Comparison of ENCODE assay signal across 8 cellular contexts in the genomic region with DNA sequence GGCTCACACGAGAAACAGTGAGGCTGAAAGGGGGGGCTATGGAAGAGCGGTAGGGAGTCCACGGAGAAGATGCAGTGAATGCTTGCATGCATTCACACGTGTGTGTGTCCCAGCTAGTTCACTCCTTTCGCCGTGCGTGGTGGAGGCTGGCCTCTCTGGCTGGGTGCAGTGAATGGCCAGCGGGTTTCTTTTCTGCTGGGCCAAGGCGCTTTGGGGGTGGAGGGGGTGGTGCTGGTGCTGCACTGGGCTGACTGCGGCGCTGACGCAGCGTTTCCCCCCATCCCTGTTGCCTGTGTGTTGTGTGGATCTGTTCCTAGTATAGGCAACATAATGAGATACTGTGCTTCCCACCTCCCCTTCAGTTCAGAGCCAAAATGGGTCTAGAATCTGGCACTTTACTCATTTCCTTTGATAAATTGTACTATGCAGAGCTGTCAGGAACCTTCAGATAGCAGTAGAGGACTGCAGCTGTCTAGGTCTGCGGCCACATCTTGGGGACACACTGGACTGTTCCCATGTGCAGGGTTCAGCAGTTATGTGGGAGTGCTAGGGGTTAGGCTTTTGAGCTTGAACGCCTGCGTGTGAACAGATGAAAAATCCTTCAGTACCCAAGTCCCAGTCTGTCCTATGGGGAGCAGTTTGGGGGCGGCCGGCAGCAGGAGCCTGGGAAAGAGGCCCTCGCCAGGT. TPM values are rescaled to one million over a fixed set of nuclear protein-coding genes. Genes with fewer than 3 reads are reported as not detected.
A peak's percentile ranks its signal among the peaks of the same experiment; 100 is the strongest.
DNase-seq lines count a peak whose midpoint lies in the region; ATAC-seq, FAIRE-seq and TF ChIP-seq lines count a peak whose summit lies in the region.
"Not testable (repeated sequence)": the region's sequence is repeated elsewhere in the genome, so short reads cannot be mapped to it uniquely, and the experiment has no call there.

No MANE protein-coding gene starts in this region.

- H4K20me1 ChIP-seq in HepG2 (ENCODE audit: insufficient read depth, low read length) = not testable (repeated sequence)

- not testable (repeated sequence) for H3K4me2 ChIP-seq in HepG2 (ENCODE audit: low read depth, low read length)

- in situ Hi-C loops in HepG2 (cut with HindIII; ENCODE audit: extremely low pct_ligation_motif_present, low pct_unique_long_range_greater_than_20kb) = not testable (repeated sequence)

- peaks cover 67% of the 10 kb centered on the region for H3K36me3 Mint-ChIP-seq in CD4-positive, alpha-beta T cell (ENCODE audit: low read depth)
- H3K36me3 Mint-ChIP-seq in activated CD4-positive, alpha-beta T cell treated with anti-CD3 and anti-CD28 coated beads for 36 hours (ENCODE audit: low read depth) = peaks cover 47% of the 10 kb centered on the region
- not testable (repeated sequence) for H3K36me3 Mint-ChIP-seq in activated naive CD8-positive, alpha-beta T cell

- H3K4me1 ChIP-seq in cardiac muscle cell (ENCODE audit: low read depth) = peaks cover 29% of the 10 kb centered on the region
- H3K4me1 ChIP-seq in HepG2 (ENCODE audit: insufficient read depth, low read length) = not testable (repeated sequence)

- H3K27ac Mint-ChIP-seq in CD4-positive, alpha-beta T cell = peak overlapping the region; percentile 65
- H3K27ac Mint-ChIP-seq in activated CD4-positive, alpha-beta T cell treated with anti-CD3 and anti-CD28 coated beads for 36 hours = not testable (repeated sequence)
- H3K27ac Mint-ChIP-seq in activated naive CD8-positive, alpha-beta T cell = peak overlapping the region; percentile 28

- CTCF ChIA-PET in CD4-positive, alpha-beta T cell (lab: Charles Lee); HepG2 (lab: Yijun Ruan, JAX; ENCODE audit: low intra/inter-chr PET ratio, low total read pairs): not testable (repeated sequence)
- CTCF ChIA-PET in activated CD4-positive, alpha-beta T cell treated with anti-CD3 and anti-CD28 coated beads for 36 hours (lab: Charles Lee) = interaction anchor here (1.5 to 1.9 kb wide), 2 partner anchors 10 to 13 kb away, joined by 5 to 6 read pairs; no protein-coding TSS in a partner anchor

- intact Hi-C loops in CD4-positive, alpha-beta T cell (cut with DNase I, micrococcal nuclease); activated CD4-positive, alpha-beta T cell treated with anti-CD3 and anti-CD28 coated beads for 36 hours (cut with DNase I, micrococcal nuclease); HepG2 (cut with micrococcal nuclease; ENCODE audit: unreplicated experiment): not testable (repeated sequence)

- H3K9me3 ChIP-seq in CD4-positive, alpha-beta T cell (ENCODE audit: control insufficient read depth, low read length); cardiac muscle cell (ENCODE audit: low read depth); HepG2 (ENCODE audit: low read length): not testable (repeated sequence)

- not testable (repeated sequence) for FAIRE-seq in HepG2 (lab: Jason Lieb, UNC)

- POLR2A ChIA-PET in CD4-positive, alpha-beta T cell (lab: Charles Lee); activated CD4-positive, alpha-beta T cell treated with anti-CD3 and anti-CD28 coated beads for 36 hours (lab: Charles Lee); HepG2 (lab: Yijun Ruan, JAX): not testable (repeated sequence)

- H2AFZ ChIP-seq in HepG2 (ENCODE audit: low read length) = not testable (repeated sequence)

- H3K27me3 Mint-ChIP-seq in CD4-positive, alpha-beta T cell; activated CD4-positive, alpha-beta T cell treated with anti-CD3 and anti-CD28 coated beads for 36 hours; activated naive CD8-positive, alpha-beta T cell: not testable (repeated sequence)

- not testable (repeated sequence) for H3K79me2 ChIP-seq in HepG2 (ENCODE audit: insufficient read depth, low read length)

- ATAC-seq in CD4-positive, alpha-beta T cell (ENCODE audit: poor library complexity) = peak; percentile 13
- peak; percentile 16 for ATAC-seq in activated CD4-positive, alpha-beta T cell treated with anti-CD3 and anti-CD28 coated beads for 36 hours
- ATAC-seq in HepG2 = not testable (repeated sequence)

- not testable (repeated sequence) for H3K4me3 Mint-ChIP-seq in CD4-positive, alpha-beta T cell; activated CD4-positive, alpha-beta T cell treated with anti-CD3 and anti-CD28 coated beads for 36 hours; activated naive CD8-positive, alpha-beta T cell

- not testable (repeated sequence) for DNase-seq in CD4-positive, alpha-beta T cell; activated CD4-positive, alpha-beta T cell treated with anti-CD3 and anti-CD28 coated beads for 36 hours; cardiac muscle cell (ENCODE audit: low read depth in 1 of 2, low spot score in 1 of 2); HepG2 (ENCODE audit: low spot score)
- peak in 29 of 61 donors; percentile 12 to 66 (median 29) for DNase-seq in caudate nucleus (lab: John Stamatoyannopoulos, UW)
- peak in 34 of 56 donors; percentile 4 to 64 (median 30) for DNase-seq in nucleus accumbens (lab: John Stamatoyannopoulos, UW)

- not testable (repeated sequence) for TF ChIP-seq RAD21 in HepG2 (CRISPR knock-in tag; IDR thresholded peaks at IDR 0.05)

- H3K27me3 ChIP-seq in CD4-positive, alpha-beta T cell (ENCODE audit: control insufficient read depth, insufficient read depth, low read length); cardiac muscle cell; HepG2 (ENCODE audit: control insufficient read depth in 1 of 2, insufficient read depth in 2 of 2, low read length in 2 of 2): not testable (repeated sequence)

- WGBS in HepG2 (ENCODE audit: low lambda C conversion rate) = 95% methylated on average over 14 of the region's 19 CpGs

- H3K27ac ChIP-seq in CD4-positive, alpha-beta T cell (ENCODE audit: low read depth, low read length); HepG2 (ENCODE audit: extremely low read length, insufficient read depth, low read length): not testable (repeated sequence)
- H3K27ac ChIP-seq in caudate nucleus (ENCODE audit: low read depth, low read length) (peak overlapping the region; percentile 73), cardiac muscle cell (peak overlapping the region; percentile 80), temporal lobe (ENCODE audit: low read depth, low read length) (peak overlapping the region; percentile 68)

- TF ChIP-seq POLR2A in HepG2 (IDR thresholded peaks at IDR 0.05; ENCODE audit: insufficient read depth in 1 of 2, low read depth in 2 of 2, low read length in 2 of 2) = not testable (repeated sequence)

- not testable (repeated sequence) for H3K9ac ChIP-seq in HepG2 (ENCODE audit: insufficient read depth, low read depth, low read length)

- H3K4me1 Mint-ChIP-seq in CD4-positive, alpha-beta T cell (ENCODE audit: low read depth); activated CD4-positive, alpha-beta T cell treated with anti-CD3 and anti-CD28 coated beads for 36 hours: not testable (repeated sequence)
- H3K4me1 Mint-ChIP-seq in activated naive CD8-positive, alpha-beta T cell (ENCODE audit: low read depth) = peaks cover 18% of the 10 kb centered on the region

- TF ChIP-seq EP300 in HepG2 (IDR thresholded peaks at IDR 0.05; ENCODE audit: low read depth in 2 of 2, low read length in 2 of 2); HepG2 (CRISPR knock-in tag; IDR thresholded peaks at IDR 0.05; ENCODE audit: borderline replicate concordance): not testable (repeated sequence)

- not testable (repeated sequence) for H3K4me3 ChIP-seq in cardiac muscle cell; HepG2 (replicated peaks in 1 of 3; ENCODE audit: insufficient read depth in 1 of 3, low read depth in 2 of 3, low read length in 3 of 3)

- H3K36me3 ChIP-seq in cardiac muscle cell (peaks cover 38% of the 10 kb centered on the region), HepG2 (replicated peaks in 1 of 2; ENCODE audit: control insufficient read depth in 1 of 2, insufficient read depth in 2 of 2, low read length in 2 of 2) (peaks cover 22 to 45% of the 10 kb centered on the region in 2 experiments; a peak in 4 of 5 replicates)

- TF ChIP-seq CTCF in CD4-positive, alpha-beta T cell (IDR thresholded peaks at IDR 0.05); cardiac muscle cell (IDR thresholded peaks at IDR 0.05; ENCODE audit: low read depth, low read length); HepG2 (CRISPR knock-in tag; IDR thresholded peaks at IDR 0.05): not testable (repeated sequence)

- H3K9me3 Mint-ChIP-seq in CD4-positive, alpha-beta T cell; activated CD4-positive, alpha-beta T cell treated with anti-CD3 and anti-CD28 coated beads for 36 hours (ENCODE audit: low read depth); activated naive CD8-positive, alpha-beta T cell (ENCODE audit: low read depth): not testable (repeated sequence)

- TSS peak; percentile 48 for BruUV-seq in HepG2 (replicated peaks; lab: Mats Ljungman, UMichigan)

RNA-seq across cellular contexts. Expression of a gene that starts 13.7 kb away (rescaled TPM):
- 1 to 10 TPM; 1.7 to 2.4 TPM for total RNA-seq in CD4-positive, alpha-beta T cell
- total RNA-seq in activated CD4-positive, alpha-beta T cell treated with anti-CD3 and anti-CD28 coated beads for 36 hours = 1 to 10 TPM; 1.7 to 2.4 TPM
- total RNA-seq in cardiac muscle cell (0.63 and 1.1 TPM in 2 replicates), HepG2 (2016; rRNA removed; fragmentation: Illumina TruSeq; extraction: Trizol) (0.83 and 1.00 TPM in 2 replicates), temporal lobe (0.98 TPM)
- polyA plus RNA-seq in cardiac muscle cell (0.86 and 0.94 TPM in 2 replicates), HepG2 (2011; rRNA removed) (0.75 and 0.95 TPM in 2 replicates)
- 0.18 and 0.20 TPM in 2 replicates for total RNA-seq in HepG2 (2016; cell fraction: cytosol; rRNA removed; fragmentation: Illumina TruSeq; extraction: Trizol; ENCODE audit: low read depth)
- total RNA-seq in HepG2 (2016; cell fraction: insoluble cytoplasmic fraction; rRNA removed; fragmentation: Illumina TruSeq; extraction: Trizol) = 0.93 and 0.97 TPM in 2 replicates
- 0.31 and 0.43 TPM in 2 replicates for total RNA-seq in HepG2 (2016; cell fraction: membrane; rRNA removed; fragmentation: Illumina TruSeq; extraction: Trizol)
- total RNA-seq in HepG2 (2016; cell fraction: nucleus; rRNA removed; fragmentation: Illumina TruSeq; extraction: Trizol) = 0.44 and 0.78 TPM in 2 replicates
- polyA plus RNA-seq in HepG2 (2011; cell fraction: cytosol; rRNA removed) = 0.67 and 0.77 TPM in 2 replicates
- 0.90 and 1.1 TPM in 2 replicates for polyA plus RNA-seq in HepG2 (2011; cell fraction: nucleus; rRNA removed)
- polyA plus RNA-seq in HepG2 (2012) = 0.32 and 0.43 TPM in 2 replicates
- polyA plus RNA-seq in HepG2 (2016; cell fraction: cytosol; fragmentation: Illumina TruSeq; extraction: Trizol; ENCODE audit: low read depth) = 0.17 and 0.32 TPM in 2 replicates
- 0.59 and 1.4 TPM in 2 replicates for polyA plus RNA-seq in HepG2 (2016; cell fraction: insoluble cytoplasmic fraction; fragmentation: Illumina TruSeq; extraction: Trizol; ENCODE audit: low read depth)
- 0.66 and 0.90 TPM in 2 replicates for polyA plus RNA-seq in HepG2 (2016; cell fraction: membrane; fragmentation: Illumina TruSeq; extraction: Trizol; ENCODE audit: low read depth)
- 0.67 and 2.3 TPM in 2 replicates for polyA plus RNA-seq in HepG2 (2016; cell fraction: nucleus; fragmentation: Illumina TruSeq; extraction: Trizol; ENCODE audit: insufficient read depth, low read depth)
- 0.62 and 1.2 TPM in 2 replicates for polyA minus RNA-seq in HepG2 (2011; rRNA and poly(A)+ RNA removed; ENCODE audit: low replicate concordance)
- not detected in 2 replicates for polyA minus RNA-seq in HepG2 (2011; cell fraction: cytosol; rRNA and poly(A)+ RNA removed)
- 0.25 TPM in 1 of 2 replicates, not detected in the other for polyA minus RNA-seq in HepG2 (2011; cell fraction: nucleus; rRNA and poly(A)+ RNA removed)

RNA-seq across cellular contexts. Expression of a gene that starts 22.0 kb away (rescaled TPM):
- total RNA-seq in CD4-positive, alpha-beta T cell = 100 to 1,000 TPM; 311 to 316 TPM
- total RNA-seq in activated CD4-positive, alpha-beta T cell treated with anti-CD3 and anti-CD28 coated beads for 36 hours = 100 to 1,000 TPM; 441 to 496 TPM
- 314 and 330 TPM in 2 replicates for total RNA-seq in cardiac muscle cell
- polyA plus RNA-seq in cardiac muscle cell = 323 and 395 TPM in 2 replicates
- total RNA-seq in HepG2 (2016; rRNA removed; fragmentation: Illumina TruSeq; extraction: Trizol) = 321 and 356 TPM in 2 replicates
- total RNA-seq in HepG2 (2016; cell fraction: cytosol; rRNA removed; fragmentation: Illumina TruSeq; extraction: Trizol; ENCODE audit: low read depth) = 23.2 and 29.3 TPM in 2 replicates
- 329 and 330 TPM in 2 replicates for total RNA-seq in HepG2 (2016; cell fraction: insoluble cytoplasmic fraction; rRNA removed; fragmentation: Illumina TruSeq; extraction: Trizol)
- total RNA-seq in HepG2 (2016; cell fraction: membrane; rRNA removed; fragmentation: Illumina TruSeq; extraction: Trizol) = 89.4 and 96.4 TPM in 2 replicates
- total RNA-seq in HepG2 (2016; cell fraction: nucleus; rRNA removed; fragmentation: Illumina TruSeq; extraction: Trizol) = 126 and 145 TPM in 2 replicates
- polyA plus RNA-seq in HepG2 (2011; rRNA removed) = 200 and 232 TPM in 2 replicates
- 246 and 252 TPM in 2 replicates for polyA plus RNA-seq in HepG2 (2011; cell fraction: cytosol; rRNA removed)
- polyA plus RNA-seq in HepG2 (2011; cell fraction: nucleus; rRNA removed) = 96.2 and 102 TPM in 2 replicates
- 170 and 183 TPM in 2 replicates for polyA plus RNA-seq in HepG2 (2012)
- 19.6 and 20.9 TPM in 2 replicates for polyA plus RNA-seq in HepG2 (2016; cell fraction: cytosol; fragmentation: Illumina TruSeq; extraction: Trizol; ENCODE audit: low read depth)
- polyA plus RNA-seq in HepG2 (2016; cell fraction: insoluble cytoplasmic fraction; fragmentation: Illumina TruSeq; extraction: Trizol; ENCODE audit: low read depth) = 319 and 333 TPM in 2 replicates
- 53.6 and 62.6 TPM in 2 replicates for polyA plus RNA-seq in HepG2 (2016; cell fraction: membrane; fragmentation: Illumina TruSeq; extraction: Trizol; ENCODE audit: low read depth)
- 181 and 191 TPM in 2 replicates for polyA plus RNA-seq in HepG2 (2016; cell fraction: nucleus; fragmentation: Illumina TruSeq; extraction: Trizol; ENCODE audit: insufficient read depth, low read depth)
- 265 and 269 TPM in 2 replicates for polyA minus RNA-seq in HepG2 (2011; rRNA and poly(A)+ RNA removed; ENCODE audit: low replicate concordance)
- polyA minus RNA-seq in HepG2 (2011; cell fraction: cytosol; rRNA and poly(A)+ RNA removed) = 130 and 142 TPM in 2 replicates
- 82.8 and 86.5 TPM in 2 replicates for polyA minus RNA-seq in HepG2 (2011; cell fraction: nucleus; rRNA and poly(A)+ RNA removed)
- 105 TPM for total RNA-seq in temporal lobe

RNA-seq across cellular contexts. Expression of a gene that starts 58.1 kb away (rescaled TPM):
- total RNA-seq in CD4-positive, alpha-beta T cell = 1 to 10 TPM; 8.5 to 9.6 TPM
- 100 to 1,000 TPM in 1 of 2 experiments, 10 to 100 TPM in 1; 84.9 to 123 TPM for total RNA-seq in activated CD4-positive, alpha-beta T cell treated with anti-CD3 and anti-CD28 coated beads for 36 hours
- total RNA-seq in cardiac muscle cell (14.6 and 26.8 TPM in 2 replicates), HepG2 (2016; rRNA removed; fragmentation: Illumina TruSeq; extraction: Trizol) (43.5 and 51.2 TPM in 2 replicates), temporal lobe (15.7 TPM)
- polyA plus RNA-seq in cardiac muscle cell (49.2 and 69.2 TPM in 2 replicates), HepG2 (2011; rRNA removed) (14.2 and 14.6 TPM in 2 replicates)
- 22.7 TPM in 2 replicates for total RNA-seq in HepG2 (2016; cell fraction: cytosol; rRNA removed; fragmentation: Illumina TruSeq; extraction: Trizol; ENCODE audit: low read depth)
- total RNA-seq in HepG2 (2016; cell fraction: insoluble cytoplasmic fraction; rRNA removed; fragmentation: Illumina TruSeq; extraction: Trizol) = 44.7 and 55.0 TPM in 2 replicates
- 29.4 and 29.5 TPM in 2 replicates for total RNA-seq in HepG2 (2016; cell fraction: membrane; rRNA removed; fragmentation: Illumina TruSeq; extraction: Trizol)
- 16.1 and 16.4 TPM in 2 replicates for total RNA-seq in HepG2 (2016; cell fraction: nucleus; rRNA removed; fragmentation: Illumina TruSeq; extraction: Trizol)
- polyA plus RNA-seq in HepG2 (2011; cell fraction: cytosol; rRNA removed) = 12.7 and 17.2 TPM in 2 replicates
- 4.5 TPM in 2 replicates for polyA plus RNA-seq in HepG2 (2011; cell fraction: nucleus; rRNA removed)
- 8.2 and 15.6 TPM in 2 replicates for polyA plus RNA-seq in HepG2 (2012)
- 20.5 and 22.0 TPM in 2 replicates for polyA plus RNA-seq in HepG2 (2016; cell fraction: cytosol; fragmentation: Illumina TruSeq; extraction: Trizol; ENCODE audit: low read depth)
- polyA plus RNA-seq in HepG2 (2016; cell fraction: insoluble cytoplasmic fraction; fragmentation: Illumina TruSeq; extraction: Trizol; ENCODE audit: low read depth) = 64.2 and 73.3 TPM in 2 replicates
- polyA plus RNA-seq in HepG2 (2016; cell fraction: membrane; fragmentation: Illumina TruSeq; extraction: Trizol; ENCODE audit: low read depth) = 28.2 TPM in 2 replicates
- polyA plus RNA-seq in HepG2 (2016; cell fraction: nucleus; fragmentation: Illumina TruSeq; extraction: Trizol; ENCODE audit: insufficient read depth, low read depth) = 27.9 and 32.8 TPM in 2 replicates
- 19.7 and 106 TPM in 2 replicates for polyA minus RNA-seq in HepG2 (2011; rRNA and poly(A)+ RNA removed; ENCODE audit: low replicate concordance)
- 11.3 and 12.6 TPM in 2 replicates for polyA minus RNA-seq in HepG2 (2011; cell fraction: cytosol; rRNA and poly(A)+ RNA removed)
- polyA minus RNA-seq in HepG2 (2011; cell fraction: nucleus; rRNA and poly(A)+ RNA removed) = 9.6 and 11.5 TPM in 2 replicates
